22 cellular contexts compared by ENCODE assay signal in the genomic region with DNA sequence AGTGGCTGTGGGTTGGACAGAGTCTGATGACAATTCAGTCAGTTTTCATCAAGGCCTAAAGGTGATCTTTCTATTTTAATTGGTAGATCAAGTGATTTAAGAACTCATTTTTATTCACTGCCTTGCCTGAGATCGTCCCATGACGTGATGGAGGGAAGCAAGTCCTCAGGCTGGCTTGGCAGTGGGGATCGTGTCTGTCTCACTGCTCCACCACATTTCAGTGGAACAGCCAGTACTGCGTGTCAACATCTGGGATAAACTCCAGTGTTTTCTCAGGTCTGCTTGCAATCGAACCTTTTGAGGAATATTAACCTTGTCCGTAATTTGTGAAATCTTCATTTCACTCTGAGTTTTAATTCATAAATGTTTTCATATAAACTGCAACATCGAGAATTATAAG.
"Had no signal": no experiment of that assay in that cellular context is flagged by ENCODE, and none has a peak within 500 bp of the region (broad histone marks: within the 10 kb centered on the region; RNA-seq: fewer than 3 reads in every experiment).

No MANE protein-coding gene starts in this region.

- H3K27ac Mint-ChIP-seq: activated CD4-positive, alpha-beta T cell treated with anti-CD3 and anti-CD28 coated beads, Interleukin-2, amount 10 ng/mL, durations not matched to agents 7 days and 5 days; activated CD8-positive, alpha-beta memory T cell treated with anti-CD3 and anti-CD28 coated beads, Interleukin-2, amount 10 ng/mL, durations not matched to agents 7 days and 5 days; activated CD8-positive, alpha-beta T cell treated with anti-CD3 and anti-CD28 coated beads for 36 hours; activated naive CD4-positive, alpha-beta T cell treated with anti-CD3 and anti-CD28 coated beads, Interleukin-2, amount 50 U/mL, for 24 hours; activated T-helper 1 cell treated with anti-CD3 and anti-CD28 coated beads, Interleukin-12 subunit alpha, Interleukin-12 subunit beta, Interleukin-2, Interleukin-4 antibody, amounts not matched to agents 30 ng/mL and 10 ng/mL and 1 ng/mL, durations not matched to agents 14 hours and 24 hours and 36 hours; nephron; T-helper 17 cell had no signal

- H3K9me3 Mint-ChIP-seq: activated CD8-positive, alpha-beta T cell treated with anti-CD3 and anti-CD28 coated beads for 36 hours; activated naive CD4-positive, alpha-beta T cell treated with anti-CD3 and anti-CD28 coated beads, Interleukin-2, amount 50 U/mL, for 24 hours; activated T-helper 1 cell treated with anti-CD3 and anti-CD28 coated beads, Interleukin-12 subunit alpha, Interleukin-12 subunit beta, Interleukin-2, Interleukin-4 antibody, amounts not matched to agents 30 ng/mL and 10 ng/mL and 1 ng/mL, durations not matched to agents 14 hours and 24 hours and 36 hours; nephron had no signal

- H3K4me3 ChIP-seq: pancreas, tibial artery had no signal

- H3K27ac ChIP-seq: brain microvascular endothelial cell, foreskin keratinocyte, neutrophil, pancreas, tibial artery had no signal

- ATAC-seq: activated CD4-positive, CD25-positive, alpha-beta regulatory T cell treated with anti-CD3 and anti-CD28 coated beads, Interleukin-2, amount 50 U/mL, for 24 hours; activated CD8-positive, alpha-beta memory T cell treated with anti-CD3 and anti-CD28 coated beads, Interleukin-2, amount 10 ng/mL, durations not matched to agents 7 days and 5 days; activated CD8-positive, alpha-beta T cell treated with anti-CD3 and anti-CD28 coated beads for 36 hours; foreskin keratinocyte; pancreas; T-helper 17 cell had no signal

- H3K4me1 ChIP-seq: foreskin keratinocyte, pancreas had no signal

- H3K9me3 ChIP-seq: neutrophil, pancreas, tibial artery had no signal

- H3K27me3 Mint-ChIP-seq: activated CD4-positive, alpha-beta T cell treated with anti-CD3 and anti-CD28 coated beads, Interleukin-2, amount 10 ng/mL, durations not matched to agents 7 days and 5 days; activated CD8-positive, alpha-beta memory T cell treated with anti-CD3 and anti-CD28 coated beads, Interleukin-2, amount 10 ng/mL, durations not matched to agents 7 days and 5 days; T-helper 17 cell had no signal

- H3K27me3 ChIP-seq: brain microvascular endothelial cell, foreskin keratinocyte, neutrophil, pancreas, tibial artery had no signal

- H3K36me3 Mint-ChIP-seq: activated CD8-positive, alpha-beta memory T cell treated with anti-CD3 and anti-CD28 coated beads, Interleukin-2, amount 10 ng/mL, durations not matched to agents 7 days and 5 days; activated naive CD4-positive, alpha-beta T cell treated with anti-CD3 and anti-CD28 coated beads, Interleukin-2, amount 50 U/mL, for 24 hours had no signal

- H3K4me1 Mint-ChIP-seq: activated CD4-positive, alpha-beta T cell treated with anti-CD3 and anti-CD28 coated beads, Interleukin-2, amount 10 ng/mL, durations not matched to agents 7 days and 5 days; activated CD8-positive, alpha-beta memory T cell treated with anti-CD3 and anti-CD28 coated beads, Interleukin-2, amount 10 ng/mL, durations not matched to agents 7 days and 5 days; activated naive CD4-positive, alpha-beta T cell treated with anti-CD3 and anti-CD28 coated beads, Interleukin-2, amount 50 U/mL, for 24 hours; T-helper 17 cell had no signal

- DNase-seq: activated CD4-positive, alpha-beta T cell treated with anti-CD3 and anti-CD28 coated beads, Interleukin-2, amount 10 ng/mL, durations not matched to agents 7 days and 5 days; activated CD8-positive, alpha-beta memory T cell treated with anti-CD3 and anti-CD28 coated beads, Interleukin-2, amount 10 ng/mL, durations not matched to agents 7 days and 5 days; activated CD8-positive, alpha-beta T cell treated with anti-CD3 and anti-CD28 coated beads for 36 hours; activated gamma-delta T cell treated with Interleukin-2 at 50 U/mL for 16 hours; anterior cingulate cortex; brain microvascular endothelial cell; central memory CD4-positive, alpha-beta T cell; effector memory CD4-positive, alpha-beta T cell; foreskin keratinocyte; hippocampal formation; kidney glomerular epithelial cell; pancreas; stimulated activated CD4-positive, alpha-beta T cell treated with anti-CD3 and anti-CD28 coated beads, Interleukin-4, amount 100 ng/mL, for 1 hour; stimulated activated naive CD4-positive, alpha-beta T cell; SW 1271; T-helper 17 cell had no signal

- H3K4me3 Mint-ChIP-seq: activated CD4-positive, alpha-beta T cell treated with anti-CD3 and anti-CD28 coated beads, Interleukin-2, amount 10 ng/mL, durations not matched to agents 7 days and 5 days; activated CD8-positive, alpha-beta memory T cell treated with anti-CD3 and anti-CD28 coated beads, Interleukin-2, amount 10 ng/mL, durations not matched to agents 7 days and 5 days; activated CD8-positive, alpha-beta T cell treated with anti-CD3 and anti-CD28 coated beads for 36 hours; activated naive CD4-positive, alpha-beta T cell treated with anti-CD3 and anti-CD28 coated beads, Interleukin-2, amount 50 U/mL, for 24 hours; activated T-helper 1 cell treated with anti-CD3 and anti-CD28 coated beads, Interleukin-12 subunit alpha, Interleukin-12 subunit beta, Interleukin-2, Interleukin-4 antibody, amounts not matched to agents 30 ng/mL and 10 ng/mL and 1 ng/mL, durations not matched to agents 14 hours and 24 hours and 36 hours; nephron; T-helper 17 cell had no signal

- H3K36me3 ChIP-seq: brain microvascular endothelial cell, neutrophil, pancreas, tibial artery had no signal
